8 cellular contexts compared by ENCODE assay signal in genomic region chr15:75453703-75454470, GRCh38. TPM values are rescaled to one million over a fixed set of nuclear protein-coding genes. Genes with fewer than 3 reads are reported as not detected.
A peak's percentile ranks its signal among the peaks of the same experiment; 100 is the strongest.
DNase-seq lines count a peak whose midpoint lies in the region; ATAC-seq and TF ChIP-seq lines count a peak whose summit lies in the region.

No MANE protein-coding gene starts in this region.

- intact Hi-C loops in testis (cut with DNase I; ENCODE audit: low total_unique reads) = loop anchor here (10.0 kb wide), 1 partner anchor 191 kb away; the partner anchor contains the start of genes IMP3 and SNX33

- peak; percentile 99 for DNase-seq in GM12864 (ENCODE audit: low read depth)
- peak; percentile 97 for DNase-seq in NCI-H1105 treated with DMSO at 0.1 percent for 48 hours (lab: John Stamatoyannopoulos, UW)
- DNase-seq in SKM-1 treated with dmso at 0.1 percent for 144 hours (lab: John Stamatoyannopoulos, UW; ENCODE audit: unreplicated experiment) = peak; percentile 100
- DNase-seq in activated naive CD8-positive, alpha-beta T cell treated with anti-CD3 and anti-CD28 coated beads, Interleukin-2, amount 10 ng/mL, durations not matched to agents 7 days and 5 days = peak; percentile 95
- DNase-seq in glutamatergic neuron = peak; percentile 96
- peak; percentile 87 for DNase-seq in omental fat pad (ENCODE audit: low spot score)
- DNase-seq in testis = peak; percentile 98

- H3K27ac ChIP-seq in testis = peak overlapping the region; percentile 94 to 99

- H3K4me3 Mint-ChIP-seq in activated naive CD8-positive, alpha-beta T cell treated with anti-CD3 and anti-CD28 coated beads, Interleukin-2, amount 10 ng/mL, durations not matched to agents 7 days and 5 days = peak overlapping the region; percentile 95
- peak overlapping the region; percentile 97 for H3K4me3 Mint-ChIP-seq in glutamatergic neuron (ENCODE audit: unreplicated experiment)

- TF ChIP-seq CTCF in GM12864 (IDR thresholded peaks at IDR 0.05; ENCODE audit: low read depth, low read length, missing control alignments) = no peak
- no peak for TF ChIP-seq CTCF in glutamatergic neuron (IDR thresholded peaks at IDR 0.05; ENCODE audit: partially characterized antibody, unreplicated experiment)
- no peak for TF ChIP-seq CTCF in omental fat pad (IDR thresholded peaks at IDR 0.05)
- TF ChIP-seq CTCF in testis (IDR thresholded peaks at IDR 0.05) = no peak

- H3K4me1 Mint-ChIP-seq in activated naive CD8-positive, alpha-beta T cell treated with anti-CD3 and anti-CD28 coated beads, Interleukin-2, amount 10 ng/mL, durations not matched to agents 7 days and 5 days = peaks cover 21% of the 10 kb centered on the region
- H3K4me1 Mint-ChIP-seq in glutamatergic neuron (ENCODE audit: low read depth, unreplicated experiment) = peaks cover 12% of the 10 kb centered on the region

- peak overlapping the region; percentile 99 for H3K27ac Mint-ChIP-seq in activated naive CD8-positive, alpha-beta T cell treated with anti-CD3 and anti-CD28 coated beads, Interleukin-2, amount 10 ng/mL, durations not matched to agents 7 days and 5 days
- peak overlapping the region; percentile 96 for H3K27ac Mint-ChIP-seq in glutamatergic neuron (ENCODE audit: unreplicated experiment)

- no peaks in the 10 kb centered on the region for H3K27me3 ChIP-seq in testis

- POLR2A ChIA-PET in activated naive CD8-positive, alpha-beta T cell treated with anti-CD3 and anti-CD28 coated beads, Interleukin-2, amount 10 ng/mL, durations not matched to agents 7 days and 5 days (lab: Charles Lee) = interaction anchor here (0.5 to 7.5 kb wide), 29 partner anchors 8 to 1460 kb away, joined by 3 to 168 read pairs (median 4); partner anchors contain the start of genes FBXO22, IMP3, MAN2C1 and NEIL1

- H3K4me3 ChIP-seq in GM12864 (ENCODE audit: low read depth, low read length) (peak overlapping the region; percentile 96), testis (peak overlapping the region; percentile 90 to 97)

- peak; percentile 34 for TF ChIP-seq POLR2A in testis (IDR thresholded peaks at IDR 0.05)

- H3K4me1 ChIP-seq in testis = peaks cover 21% of the 10 kb centered on the region

- H3K9me3 Mint-ChIP-seq in activated naive CD8-positive, alpha-beta T cell treated with anti-CD3 and anti-CD28 coated beads, Interleukin-2, amount 10 ng/mL, durations not matched to agents 7 days and 5 days = no peaks in the 10 kb centered on the region
- H3K9me3 Mint-ChIP-seq in glutamatergic neuron (ENCODE audit: unreplicated experiment) = peaks cover 27% of the 10 kb centered on the region

- H3K36me3 ChIP-seq in testis (ENCODE audit: low read depth, missing control alignments) = no peaks in the 10 kb centered on the region

- peaks cover 2% of the 10 kb centered on the region for H3K36me3 Mint-ChIP-seq in activated naive CD8-positive, alpha-beta T cell treated with anti-CD3 and anti-CD28 coated beads, Interleukin-2, amount 10 ng/mL, durations not matched to agents 7 days and 5 days
- no peaks in the 10 kb centered on the region for H3K36me3 Mint-ChIP-seq in glutamatergic neuron (ENCODE audit: unreplicated experiment)

- peak; percentile 41 for ATAC-seq in HG02642 (IDR thresholded peaks at IDR 0.05; ENCODE audit: poor library complexity, unreplicated experiment)
- ATAC-seq in activated naive CD8-positive, alpha-beta T cell treated with anti-CD3 and anti-CD28 coated beads, Interleukin-2, amount 10 ng/mL, durations not matched to agents 7 days and 5 days (ENCODE audit: low read depth) = peak; percentile 38
- peak; percentile 45 for ATAC-seq in omental fat pad (ENCODE audit: low FRiP score)

- WGBS in testis, 2 donors = 0 to 1% methylated on average over 4 to 51 of the region's 57 CpGs

- H3K9me3 ChIP-seq in testis = no peaks in the 10 kb centered on the region

- H3K27me3 Mint-ChIP-seq in activated naive CD8-positive, alpha-beta T cell treated with anti-CD3 and anti-CD28 coated beads, Interleukin-2, amount 10 ng/mL, durations not matched to agents 7 days and 5 days = no peaks in the 10 kb centered on the region
- peaks cover 21% of the 10 kb centered on the region for H3K27me3 Mint-ChIP-seq in glutamatergic neuron (ENCODE audit: unreplicated experiment)

RNA-seq across cellular contexts. Expression of gene SIN3A, which starts 2.4 kb away (rescaled TPM):
- total RNA-seq in activated naive CD8-positive, alpha-beta T cell treated with anti-CD3 and anti-CD28 coated beads, Interleukin-2, amount 10 ng/mL, durations not matched to agents 7 days and 5 days = 100 to 1,000 TPM; 113 to 119 TPM
- total RNA-seq in glutamatergic neuron (ENCODE audit: unreplicated experiment) = 45.4 TPM
- 10 to 100 TPM; 26.6 to 46.4 (median 35.3) TPM for total RNA-seq in omental fat pad
- 100 to 1,000 TPM in 1 of 2 donors, 10 to 100 TPM in 1; 95.0 to 100 TPM for total RNA-seq in testis
- 65.9 TPM for polyA plus RNA-seq in testis (ENCODE audit: insufficient read depth, low read depth, low replicate concordance)

Comparison
In these comparisons a context has a peak if more than half of its experiments do, and no peak if none do; other contexts are left out.
1. Peak in every context shown above with its lines: DNase-seq, ATAC-seq, H3K4me3 ChIP-seq and H3K27ac ChIP-seq.